In the genomic region with DNA sequence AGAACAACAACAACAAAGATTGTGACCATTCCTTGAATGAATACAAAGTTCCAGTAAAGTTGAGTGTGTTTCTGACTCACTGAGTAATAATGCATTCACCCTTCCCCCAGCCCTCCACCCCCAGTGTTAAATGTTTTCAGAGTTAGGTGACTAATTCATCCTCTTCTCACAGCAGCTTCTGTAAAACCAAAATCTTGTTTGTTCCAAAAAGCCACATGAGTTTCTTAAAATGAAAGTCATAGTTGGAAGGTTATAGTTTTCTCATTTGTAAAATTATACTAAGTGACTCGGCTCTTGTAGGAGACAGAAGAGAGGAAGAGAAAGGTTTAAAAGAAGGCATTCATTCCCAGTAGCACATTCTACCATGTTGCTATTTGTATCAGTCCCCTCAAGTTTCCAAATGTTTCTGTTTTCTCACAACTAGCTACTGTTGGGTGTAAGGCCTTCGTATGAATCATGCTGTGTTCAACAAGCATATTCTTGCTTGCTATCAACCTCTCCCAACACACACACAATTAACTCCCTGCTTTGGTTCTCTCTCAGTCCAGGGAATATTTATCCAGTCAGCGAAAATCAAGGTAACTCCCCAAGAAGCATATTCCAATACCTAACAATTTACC, we compare ENCODE assay signal across 8 cellular contexts.
A peak's percentile ranks its signal among the peaks of the same experiment; 100 is the strongest.
DNase-seq lines count a peak whose midpoint lies in the region; ATAC-seq and TF ChIP-seq lines count a peak whose summit lies in the region.

No MANE protein-coding gene starts in this region.

- H3K9ac ChIP-seq in fibroblast of lung (ENCODE audit: insufficient read depth, low read length) (no peak overlapping the region), MM.1S (ENCODE audit: low read length) (no peak overlapping the region)

- H3K27ac ChIP-seq in right atrium auricular region, result peak overlapping the region in 1 of 2 donors; percentile 58
- peak overlapping the region; percentile 24 for H3K27ac ChIP-seq in fibroblast of lung (ENCODE audit: insufficient read depth, low read length)
- H3K27ac ChIP-seq in MM.1S (ENCODE audit: low read length), result no peak overlapping the region

- H3K4me3 ChIP-seq in right atrium auricular region (no peak overlapping the region), fibroblast of lung (replicated peaks in 1 of 4; ENCODE audit: control extremely low read depth in 1 of 4, insufficient read depth in 1 of 4, low read depth in 3 of 4, low read length in 4 of 4) (peak overlapping the region in 2 of 4 experiments; percentile 8 to 20), MM.1S (ENCODE audit: low read length) (no peak overlapping the region)

- no peaks in the 10 kb centered on the region for H3K79me2 ChIP-seq in fibroblast of lung (ENCODE audit: control insufficient read depth, insufficient read depth, low read length)
- no peaks in the 10 kb centered on the region for H3K79me2 ChIP-seq in MM.1S (ENCODE audit: low read length)

- peak; percentile 69 for DNase-seq in right atrium auricular region (ENCODE audit: low spot score)
- DNase-seq in Right ventricle myocardium superior, result no peak
- peak; percentile 39 to 46 for DNase-seq in activated CD4-positive, alpha-beta T cell treated with anti-CD3 and anti-CD28 coated beads for 4 hours
- peak; percentile 82 to 96 for DNase-seq in fibroblast of lung (ENCODE audit: low read depth in 2 of 2)
- DNase-seq in stimulated activated CD4-positive, alpha-beta T cell treated with anti-CD3 and anti-CD28 coated beads, Interleukin-2, amount 100 ng/mL, for 24 hours, result peak; percentile 62 to 72
- no peak for DNase-seq in MM.1S
- no peak for DNase-seq in GOT3 (lab: John Stamatoyannopoulos, UW)

- H3K4me2 ChIP-seq in fibroblast of lung (ENCODE audit: extremely low read depth, insufficient read depth, low read length) (peak overlapping the region; percentile 32), MM.1S (ENCODE audit: low read depth, low read length) (no peak overlapping the region)

- no peaks in the 10 kb centered on the region for H3K9me3 ChIP-seq in right atrium auricular region
- H3K9me3 ChIP-seq in fibroblast of lung (ENCODE audit: control insufficient read depth, insufficient read depth, low read depth, low read length), result no peaks in the 10 kb centered on the region
- no peaks in the 10 kb centered on the region for H3K9me3 ChIP-seq in MM.1S (replicated peaks; ENCODE audit: insufficient read depth, low read length)

- H3K4me1 ChIP-seq in right atrium auricular region, result no peaks in the 10 kb centered on the region
- H3K4me1 ChIP-seq in fibroblast of lung (ENCODE audit: control insufficient read depth, extremely low read depth, insufficient read depth, low read length), result peaks cover 5% of the 10 kb centered on the region
- 0 out of 2 replicates have a peak, but pooled peaks cover 5% of the 10 kb centered on the region for H3K4me1 ChIP-seq in MM.1S (ENCODE audit: low read length)

- no peaks in the 10 kb centered on the region for H4K20me1 ChIP-seq in fibroblast of lung (ENCODE audit: control insufficient read depth, extremely low read depth, insufficient read depth, low read length)
- no peaks in the 10 kb centered on the region for H4K20me1 ChIP-seq in MM.1S (ENCODE audit: insufficient read depth, low read length)

- peaks cover 9% of the 10 kb centered on the region; the same call in 1 of the 2 replicates for H3F3A ChIP-seq in MM.1S (ENCODE audit: insufficient read depth, low read length)

- intact Hi-C loops in Right ventricle myocardium superior (cut with DNase I), result no loop called here

- peaks cover 14% of the 10 kb centered on the region for H3K36me3 ChIP-seq in right atrium auricular region
- no peaks in the 10 kb centered on the region for H3K36me3 ChIP-seq in fibroblast of lung (ENCODE audit: control insufficient read depth, insufficient read depth, low read length)
- H3K36me3 ChIP-seq in MM.1S (replicated peaks; ENCODE audit: insufficient read depth, low read length), result no peaks in the 10 kb centered on the region

- no peak for TF ChIP-seq CTCF in right atrium auricular region (IDR thresholded peaks at IDR 0.05)
- TF ChIP-seq CTCF in fibroblast of lung (conservative IDR thresholded peaks at IDR 0.05 in 1 of 2, IDR thresholded peaks at IDR 0.05 in 1 of 2; ENCODE audit: low read depth in 1 of 2, low read length in 2 of 2), result no peak
- TF ChIP-seq CTCF in MM.1S (IDR thresholded peaks at IDR 0.05; ENCODE audit: low read length), result no peak

- ATAC-seq in Right ventricle myocardium superior (ENCODE audit: poor library complexity), result no peak
- ATAC-seq in HG03108 (IDR thresholded peaks at IDR 0.05; ENCODE audit: unreplicated experiment), result peak; percentile 52

- no peaks in the 10 kb centered on the region for H3K9me2 ChIP-seq in MM.1S (replicated peaks; ENCODE audit: insufficient read depth, low read length)

- no peak overlapping the region for H2AFZ ChIP-seq in fibroblast of lung (ENCODE audit: low read length)
- H2AFZ ChIP-seq in MM.1S (ENCODE audit: low read length), result no peak overlapping the region

- H3K27me3 ChIP-seq in right atrium auricular region, result no peaks in the 10 kb centered on the region
- H3K27me3 ChIP-seq in fibroblast of lung (ENCODE audit: control insufficient read depth, insufficient read depth, low read length), result no peaks in the 10 kb centered on the region
- no peaks in the 10 kb centered on the region for H3K27me3 ChIP-seq in MM.1S (replicated peaks; ENCODE audit: insufficient read depth, low read length)

Comparison
In these comparisons a context has a peak if more than half of its experiments do, and no peak if none do; other contexts are left out.
1. DNase-seq: peak in right atrium auricular region (single experiment), activated CD4-positive, alpha-beta T cell treated with anti-CD3 and anti-CD28 coated beads for 4 hours (2 of 2), fibroblast of lung (2 of 2) and stimulated activated CD4-positive, alpha-beta T cell treated with anti-CD3 and anti-CD28 coated beads, Interleukin-2, amount 100 ng/mL, for 24 hours (2 of 2); none in Right ventricle myocardium superior (single experiment), MM.1S (single experiment) and GOT3 (single experiment).